Comparison of ENCODE assay signal across 30 cellular contexts in genomic region chr17:19440421-19440820, GRCh38. TPM values are rescaled to one million over a fixed set of nuclear protein-coding genes. Genes with fewer than 3 reads are reported as not detected.
"Had no signal": no experiment of that assay in that cellular context is flagged by ENCODE, and none has a peak within 500 bp of the region (broad histone marks: within the 10 kb centered on the region; RNA-seq: fewer than 3 reads in every experiment).

No MANE protein-coding gene starts in this region.

- H3K4me1 Mint-ChIP-seq: T-cell had no signal

- H3K4me3 ChIP-seq: coronary artery, dorsolateral prefrontal cortex, gastroesophageal sphincter, hepatocyte, mucosa of descending colon, spleen, testis, transverse colon had no signal

- H3K27ac Mint-ChIP-seq: effector memory CD8-positive, alpha-beta T cell; natural killer cell treated with Interleukin-12 subunit alpha and Interleukin-12 subunit beta and Interleukin-15 and Interleukin-18, amount 100 ng/mL, for 72 hours; T-cell had no signal

- H3K9me3 ChIP-seq: gastroesophageal sphincter, testis, transverse colon had no signal

- FAIRE-seq: astrocyte, endothelial cell of umbilical vein, keratinocyte, urothelium cell line had no signal

- ATAC-seq: activated T-cell treated with anti-CD3 and anti-CD28 coated beads, Interleukin-2, amount 50 U/mL, for 4 hours; effector memory CD8-positive, alpha-beta T cell; gastroesophageal sphincter; left cardiac atrium; left ventricle myocardium superior; mucosa of descending colon; natural killer cell treated with Interleukin-12 subunit alpha and Interleukin-12 subunit beta and Interleukin-15 and Interleukin-18, amount 100 ng/mL, for 72 hours; right cardiac atrium; T-cell had no signal

- H3K9me3 Mint-ChIP-seq: natural killer cell treated with Interleukin-12 subunit alpha and Interleukin-12 subunit beta and Interleukin-15 and Interleukin-18, amount 100 ng/mL, for 72 hours had no signal

- H3K79me2 ChIP-seq: hepatocyte had no signal

- H3K4me2 ChIP-seq: hepatocyte had no signal

- H3K4me1 ChIP-seq: gastroesophageal sphincter, spleen, testis, transverse colon had no signal

- H3K27me3 ChIP-seq: brain microvascular endothelial cell, dorsolateral prefrontal cortex, gastroesophageal sphincter, hepatocyte, spleen, testis, transverse colon had no signal

- H3K36me3 ChIP-seq: brain microvascular endothelial cell, gastroesophageal sphincter, spleen, transverse colon had no signal

- H2AFZ ChIP-seq: hepatocyte had no signal

- H3K4me3 Mint-ChIP-seq: activated T-cell treated with anti-CD3 and anti-CD28 coated beads, Interleukin-2, amount 50 U/mL, for 4 hours; effector memory CD8-positive, alpha-beta T cell; natural killer cell treated with Interleukin-12 subunit alpha and Interleukin-12 subunit beta and Interleukin-15 and Interleukin-18, amount 100 ng/mL, for 72 hours; T-cell had no signal

- H3K27ac ChIP-seq: brain microvascular endothelial cell, coronary artery, dorsolateral prefrontal cortex, gastroesophageal sphincter, hepatocyte, spleen, testis, transverse colon had no signal

- DNase-seq: activated CD4-positive, alpha-beta T cell treated with anti-CD3 and anti-CD28 coated beads, Interleukin-2, amount 50 U/mL, for 1 hour; activated CD4-positive, CD25-positive, alpha-beta regulatory T cell; activated CD8-positive, alpha-beta memory T cell treated with anti-CD3 and anti-CD28 coated beads, Interleukin-2, amount 50 U/mL, for 48 hours; activated naive CD4-positive, alpha-beta T cell; activated T-cell treated with anti-CD3 and anti-CD28 coated beads, Interleukin-2, amount 50 U/mL, for 4 hours; amniotic stem cell; brain microvascular endothelial cell; dorsolateral prefrontal cortex; effector memory CD8-positive, alpha-beta T cell; left cardiac atrium; left ventricle myocardium superior; mucosa of descending colon; posterior cingulate gyrus; right cardiac atrium; spleen; stimulated activated CD4-positive, alpha-beta T cell treated with anti-CD3 and anti-CD28 coated beads, Interleukin-4, amount 100 ng/mL, for 4 hours; stimulated activated naive CD4-positive, alpha-beta T cell; T-cell; testis; transverse colon had no signal

RNA-seq across cellular contexts. Expression of gene RNF112, which starts 29.4 kb away (rescaled TPM):
- total RNA-seq: SK-MEL-5 had no signal

RNA-seq across cellular contexts. Expression of gene MFAP4, which starts 53.4 kb away (rescaled TPM):
- total RNA-seq: endothelial cell of umbilical vein; natural killer cell treated with Interleukin-12 subunit alpha and Interleukin-12 subunit beta and Interleukin-15 and Interleukin-18, amount 100 ng/mL, for 72 hours; SK-MEL-5; T-helper 2 cell treated with Interferon-gamma antibody and Interleukin-4, amounts not matched to agents 100 ng/mL and 5 ng/mL, for 36 hours had no signal
- polyA plus RNA-seq: endothelial cell of umbilical vein, keratinocyte had no signal
